ENCODE assay signal across 1 cellular context in the genomic region with DNA sequence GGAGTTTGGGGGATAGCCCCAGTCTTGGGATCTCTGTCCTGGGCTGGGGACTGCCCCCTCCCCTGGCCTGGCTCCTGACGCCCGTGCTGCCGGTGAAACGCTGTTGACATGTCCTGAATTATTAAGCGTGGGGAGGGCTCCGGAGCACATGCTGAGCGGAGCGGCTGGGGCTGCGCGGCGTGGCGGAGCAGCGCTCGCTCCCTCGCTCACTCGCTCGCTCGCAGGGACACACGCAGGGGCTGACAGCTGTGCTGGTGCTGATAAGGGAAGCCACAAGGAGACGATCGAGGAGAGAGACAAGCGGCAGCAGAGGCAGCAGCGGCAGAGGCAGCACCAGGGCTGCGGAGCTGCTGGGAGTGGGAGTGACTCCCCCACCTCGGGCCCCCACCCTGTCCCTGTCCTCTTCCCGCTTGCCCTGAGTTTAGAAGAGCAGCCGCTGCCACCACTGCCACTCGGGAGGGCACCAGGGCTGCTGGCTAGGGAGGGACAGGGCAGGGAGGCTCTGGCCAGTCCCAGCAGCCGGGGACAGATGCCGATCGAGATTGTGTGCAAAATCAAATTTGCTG.
TF ChIP-seq lines count a peak whose summit lies in the region.

A gene with protein sequence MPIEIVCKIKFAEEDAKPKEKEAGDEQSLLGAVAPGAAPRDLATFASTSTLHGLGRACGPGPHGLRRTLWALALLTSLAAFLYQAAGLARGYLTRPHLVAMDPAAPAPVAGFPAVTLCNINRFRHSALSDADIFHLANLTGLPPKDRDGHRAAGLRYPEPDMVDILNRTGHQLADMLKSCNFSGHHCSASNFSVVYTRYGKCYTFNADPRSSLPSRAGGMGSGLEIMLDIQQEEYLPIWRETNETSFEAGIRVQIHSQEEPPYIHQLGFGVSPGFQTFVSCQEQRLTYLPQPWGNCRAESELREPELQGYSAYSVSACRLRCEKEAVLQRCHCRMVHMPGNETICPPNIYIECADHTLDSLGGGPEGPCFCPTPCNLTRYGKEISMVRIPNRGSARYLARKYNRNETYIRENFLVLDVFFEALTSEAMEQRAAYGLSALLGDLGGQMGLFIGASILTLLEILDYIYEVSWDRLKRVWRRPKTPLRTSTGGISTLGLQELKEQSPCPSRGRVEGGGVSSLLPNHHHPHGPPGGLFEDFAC (plus strand): TSS at position 287 of the 566 bp plus-strand sequence. CDS start 243 bp downstream, at position 530.

TF ChIP-seq in GM23338, 12 proteins besides CTCF, POLR2A, EP300 and RAD21 (continued from another document):
- TF ChIP-seq, protein P1, sequence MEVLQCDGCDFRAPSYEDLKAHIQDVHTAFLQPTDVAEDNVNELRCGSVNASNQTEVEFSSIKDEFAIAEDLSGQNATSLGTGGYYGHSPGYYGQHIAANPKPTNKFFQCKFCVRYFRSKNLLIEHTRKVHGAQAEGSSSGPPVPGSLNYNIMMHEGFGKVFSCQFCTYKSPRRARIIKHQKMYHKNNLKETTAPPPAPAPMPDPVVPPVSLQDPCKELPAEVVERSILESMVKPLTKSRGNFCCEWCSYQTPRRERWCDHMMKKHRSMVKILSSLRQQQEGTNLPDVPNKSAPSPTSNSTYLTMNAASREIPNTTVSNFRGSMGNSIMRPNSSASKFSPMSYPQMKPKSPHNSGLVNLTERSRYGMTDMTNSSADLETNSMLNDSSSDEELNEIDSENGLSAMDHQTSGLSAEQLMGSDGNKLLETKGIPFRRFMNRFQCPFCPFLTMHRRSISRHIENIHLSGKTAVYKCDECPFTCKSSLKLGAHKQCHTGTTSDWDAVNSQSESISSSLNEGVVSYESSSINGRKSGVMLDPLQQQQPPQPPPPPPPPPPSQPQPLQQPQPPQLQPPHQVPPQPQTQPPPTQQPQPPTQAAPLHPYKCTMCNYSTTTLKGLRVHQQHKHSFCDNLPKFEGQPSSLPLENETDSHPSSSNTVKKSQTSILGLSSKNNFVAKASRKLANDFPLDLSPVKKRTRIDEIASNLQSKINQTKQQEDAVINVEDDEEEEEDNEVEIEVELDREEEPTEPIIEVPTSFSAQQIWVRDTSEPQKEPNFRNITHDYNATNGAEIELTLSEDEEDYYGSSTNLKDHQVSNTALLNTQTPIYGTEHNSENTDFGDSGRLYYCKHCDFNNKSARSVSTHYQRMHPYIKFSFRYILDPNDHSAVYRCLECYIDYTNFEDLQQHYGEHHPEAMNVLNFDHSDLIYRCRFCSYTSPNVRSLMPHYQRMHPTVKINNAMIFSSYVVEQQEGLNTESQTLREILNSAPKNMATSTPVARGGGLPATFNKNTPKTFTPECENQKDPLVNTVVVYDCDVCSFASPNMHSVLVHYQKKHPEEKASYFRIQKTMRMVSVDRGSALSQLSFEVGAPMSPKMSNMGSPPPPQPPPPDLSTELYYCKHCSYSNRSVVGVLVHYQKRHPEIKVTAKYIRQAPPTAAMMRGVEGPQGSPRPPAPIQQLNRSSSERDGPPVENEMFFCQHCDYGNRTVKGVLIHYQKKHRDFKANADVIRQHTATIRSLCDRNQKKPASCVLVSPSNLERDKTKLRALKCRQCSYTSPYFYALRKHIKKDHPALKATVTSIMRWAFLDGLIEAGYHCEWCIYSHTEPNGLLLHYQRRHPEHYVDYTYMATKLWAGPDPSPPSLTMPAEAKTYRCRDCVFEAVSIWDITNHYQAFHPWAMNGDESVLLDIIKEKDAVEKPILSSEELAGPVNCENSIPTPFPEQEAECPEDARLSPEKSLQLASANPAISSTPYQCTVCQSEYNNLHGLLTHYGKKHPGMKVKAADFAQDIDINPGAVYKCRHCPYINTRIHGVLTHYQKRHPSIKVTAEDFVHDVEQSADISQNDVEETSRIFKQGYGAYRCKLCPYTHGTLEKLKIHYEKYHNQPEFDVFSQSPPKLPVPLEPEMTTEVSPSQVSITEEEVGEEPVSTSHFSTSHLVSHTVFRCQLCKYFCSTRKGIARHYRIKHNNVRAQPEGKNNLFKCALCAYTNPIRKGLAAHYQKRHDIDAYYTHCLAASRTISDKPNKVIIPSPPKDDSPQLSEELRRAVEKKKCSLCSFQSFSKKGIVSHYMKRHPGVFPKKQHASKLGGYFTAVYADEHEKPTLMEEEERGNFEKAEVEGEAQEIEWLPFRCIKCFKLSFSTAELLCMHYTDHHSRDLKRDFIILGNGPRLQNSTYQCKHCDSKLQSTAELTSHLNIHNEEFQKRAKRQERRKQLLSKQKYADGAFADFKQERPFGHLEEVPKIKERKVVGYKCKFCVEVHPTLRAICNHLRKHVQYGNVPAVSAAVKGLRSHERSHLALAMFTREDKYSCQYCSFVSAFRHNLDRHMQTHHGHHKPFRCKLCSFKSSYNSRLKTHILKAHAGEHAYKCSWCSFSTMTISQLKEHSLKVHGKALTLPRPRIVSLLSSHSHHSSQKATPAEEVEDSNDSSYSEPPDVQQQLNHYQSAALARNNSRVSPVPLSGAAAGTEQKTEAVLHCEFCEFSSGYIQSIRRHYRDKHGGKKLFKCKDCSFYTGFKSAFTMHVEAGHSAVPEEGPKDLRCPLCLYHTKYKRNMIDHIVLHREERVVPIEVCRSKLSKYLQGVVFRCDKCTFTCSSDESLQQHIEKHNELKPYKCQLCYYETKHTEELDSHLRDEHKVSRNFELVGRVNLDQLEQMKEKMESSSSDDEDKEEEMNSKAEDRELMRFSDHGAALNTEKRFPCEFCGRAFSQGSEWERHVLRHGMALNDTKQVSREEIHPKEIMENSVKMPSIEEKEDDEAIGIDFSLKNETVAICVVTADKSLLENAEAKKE (CRISPR knock-in tag; IDR thresholded peaks at IDR 0.05): no peak
- TF ChIP-seq STAT1 (IDR thresholded peaks at IDR 0.05; ENCODE audit: unreplicated experiment) (no peak), POLR2AphosphoS5 (IDR thresholded peaks at IDR 0.05; ENCODE audit: low read depth) (no peak), NANOG (IDR thresholded peaks at IDR 0.05; ENCODE audit: borderline replicate concordance) (no peak), EZH2 (IDR thresholded peaks at IDR 0.05; ENCODE audit: low read depth, unreplicated experiment) (peak; percentile 2), EZH2phosphoT487 (IDR thresholded peaks at IDR 0.05; ENCODE audit: unreplicated experiment) (no peak), JUNB (IDR thresholded peaks at IDR 0.05; ENCODE audit: unreplicated experiment) (no peak)
- TF ChIP-seq, protein P2, sequence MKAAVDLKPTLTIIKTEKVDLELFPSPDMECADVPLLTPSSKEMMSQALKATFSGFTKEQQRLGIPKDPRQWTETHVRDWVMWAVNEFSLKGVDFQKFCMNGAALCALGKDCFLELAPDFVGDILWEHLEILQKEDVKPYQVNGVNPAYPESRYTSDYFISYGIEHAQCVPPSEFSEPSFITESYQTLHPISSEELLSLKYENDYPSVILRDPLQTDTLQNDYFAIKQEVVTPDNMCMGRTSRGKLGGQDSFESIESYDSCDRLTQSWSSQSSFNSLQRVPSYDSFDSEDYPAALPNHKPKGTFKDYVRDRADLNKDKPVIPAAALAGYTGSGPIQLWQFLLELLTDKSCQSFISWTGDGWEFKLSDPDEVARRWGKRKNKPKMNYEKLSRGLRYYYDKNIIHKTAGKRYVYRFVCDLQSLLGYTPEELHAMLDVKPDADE (IDR thresholded peaks at IDR 0.05): no peak
